ENCODE assay signal across 25 cellular contexts in genomic region chr1:193703655-193704054, GRCh38.
"Had no signal": no experiment of that assay in that cellular context is flagged by ENCODE, and none has a peak within 500 bp of the region (broad histone marks: within the 10 kb centered on the region; RNA-seq: fewer than 3 reads in every experiment).

No MANE protein-coding gene starts in this region.

- H3K9me3 ChIP-seq: left lung, lower lobe of right lung, pancreas, prostate gland, uterus had no signal

- H3K27ac ChIP-seq: left lung, lower lobe of right lung, pancreas, prostate gland, skin epidermis, tibial nerve, uterus had no signal

- H3K36me3 ChIP-seq: left lung, lower lobe of right lung, pancreas, prostate gland, tibial nerve, uterus had no signal

- H3K4me1 ChIP-seq: left lung, lower lobe of right lung, pancreas, prostate gland, tibial nerve, uterus had no signal

- H3K4me3 ChIP-seq: left lung, lower lobe of right lung, pancreas, prostate gland, skin epidermis, tibial nerve, uterus had no signal

- ATAC-seq: left lung; lower lobe of right lung; naive thymus-derived CD4-positive, alpha-beta T cell; natural killer cell treated with Interleukin-12 subunit alpha and Interleukin-12 subunit beta and Interleukin-15 and Interleukin-18, amount 100 ng/mL, for 72 hours; pancreas; right cardiac atrium; sciatic nerve; stimulated activated effector memory CD8-positive, alpha-beta T cell treated with anti-CD3 and anti-CD28 coated beads, Interleukin-12 subunit alpha, Interleukin-12 subunit beta, amount 100 ng/mL, for 72 hours had no signal

- FAIRE-seq: kidney had no signal

- DNase-seq: hypothalamus; immature natural killer cell; kidney; left colon; left lung; lower lobe of right lung; mammary epithelial cell; mesenchymal stem cell; naive thymus-derived CD4-positive, alpha-beta T cell; pancreas; posterior cingulate gyrus; retina; right cardiac atrium; stimulated activated CD4-positive, alpha-beta T cell treated with anti-CD3 and anti-CD28 coated beads, Interleukin-12 subunit alpha, Interleukin-12 subunit beta, amount 100 ng/mL, for 4 hours; stimulated activated CD4-positive, alpha-beta T cell treated with anti-CD3 and anti-CD28 coated beads, Interleukin-15, amount 100 ng/mL, for 24 hours; stimulated activated CD4-positive, alpha-beta T cell treated with anti-CD3 and anti-CD28 coated beads, Interleukin-2, amount 100 ng/mL, for 24 hours; stimulated activated CD4-positive, alpha-beta T cell treated with anti-CD3 and anti-CD28 coated beads, Interleukin-4, amount 100 ng/mL, for 1 hour; stimulated activated naive CD4-positive, alpha-beta T cell; uterus had no signal
